Comparison of ENCODE assay signal across 20 cellular contexts in the genomic region with DNA sequence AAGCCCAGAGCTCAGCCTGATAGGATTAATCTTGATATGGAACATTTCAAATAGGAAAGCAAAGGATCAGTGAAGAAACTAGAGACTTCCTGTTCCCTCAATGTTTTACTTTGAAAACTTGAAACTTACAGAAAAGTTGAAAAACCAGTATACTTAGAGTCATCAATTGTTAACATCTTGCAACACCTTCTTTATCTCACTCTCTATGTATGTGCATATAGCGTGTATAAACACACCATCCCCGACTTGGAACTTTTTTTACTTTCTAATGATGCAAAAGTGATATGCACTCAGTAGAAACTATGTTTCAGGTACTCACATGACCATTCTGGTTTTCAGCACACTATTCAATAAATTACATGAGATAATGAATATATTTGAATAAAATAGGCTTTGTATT.
A peak's percentile ranks its signal among the peaks of the same experiment; 100 is the strongest.
DNase-seq lines count a peak whose midpoint lies in the region; ATAC-seq, FAIRE-seq and TF ChIP-seq lines count a peak whose summit lies in the region.
"Had no signal": no experiment of that assay in that cellular context is flagged by ENCODE, and none has a peak within 500 bp of the region (broad histone marks: within the 10 kb centered on the region; RNA-seq: fewer than 3 reads in every experiment).

No MANE protein-coding gene starts in this region.

- no peak overlapping the region for H3K9ac ChIP-seq in KMS-11

- no peak for TF ChIP-seq CTCF in KMS-11 (conservative IDR thresholded peaks at IDR 0.05; ENCODE audit: low read depth, low read length)
- TF ChIP-seq CTCF in bronchial epithelial cell (IDR thresholded peaks at IDR 0.05; ENCODE audit: insufficient read depth, low read length, severe bottlenecking) = no peak
- TF ChIP-seq CTCF in lung (IDR thresholded peaks at IDR 0.05; ENCODE audit: control extremely low read depth, extremely low read depth) = no peak

- no peaks in the 10 kb centered on the region for H3K36me3 ChIP-seq in KMS-11 (ENCODE audit: insufficient read depth)
- H3K36me3 ChIP-seq in bronchial epithelial cell (ENCODE audit: control insufficient read depth, insufficient read depth, low read length) = no peaks in the 10 kb centered on the region
- peaks cover 4 to 5% of the 10 kb centered on the region in 2 donors for H3K36me3 ChIP-seq in lung (ENCODE audit: control insufficient read depth in 2 of 2, insufficient read depth in 2 of 2, low read length in 2 of 2)

- H3K9me3 ChIP-seq in lung (ENCODE audit: control insufficient read depth in 2 of 2, insufficient read depth in 1 of 2, low read length in 1 of 2) = no peaks in the 10 kb centered on the region
- H3K9me3 ChIP-seq: Peyer's patch had no signal

- WGBS in lung, 2 donors = 81 to 83% methylated on average over 2 of the region's 2 CpGs

- H3K27ac ChIP-seq in KMS-11 (0 out of 2 replicates have a peak overlapping the region, but pooled peaks have one; percentile 11), lung (ENCODE audit: low read depth in 1 of 2, low read length in 1 of 2) (no peak overlapping the region)
- H3K27ac ChIP-seq: HL-60, Peyer's patch had no signal

- no peak overlapping the region for H3K4me2 ChIP-seq in KMS-11

- H3K4me3 ChIP-seq in KMS-11 (IDR thresholded peaks at IDR 0.05; ENCODE audit: insufficient read depth, low read depth, low read length) (no peak overlapping the region), bronchial epithelial cell (ENCODE audit: low read depth, low read length) (no peak overlapping the region), lung (no peak overlapping the region)
- H3K4me3 ChIP-seq: K562, Peyer's patch had no signal

- H3K27me3 ChIP-seq in KMS-11 (ENCODE audit: insufficient read depth, low read depth) (no peaks in the 10 kb centered on the region), bronchial epithelial cell (ENCODE audit: control insufficient read depth, insufficient read depth, low read length) (no peaks in the 10 kb centered on the region), lung (ENCODE audit: control insufficient read depth, insufficient read depth) (no peaks in the 10 kb centered on the region)
- H3K27me3 ChIP-seq: Peyer's patch had no signal

- ATAC-seq in HG02642 (IDR thresholded peaks at IDR 0.05; ENCODE audit: poor library complexity, unreplicated experiment) (peak; percentile 7), lung (ENCODE audit: insufficient read depth, low FRiP score) (peak; percentile 41)
- ATAC-seq: HepG2, K562 had no signal

- FAIRE-seq in bronchial epithelial cell (lab: Jason Lieb, UNC) = no peak
- FAIRE-seq: HepG2, K562 had no signal

- no peak overlapping the region for H2AFZ ChIP-seq in KMS-11 (ENCODE audit: low read depth)

- H4K20me1 ChIP-seq in KMS-11 (ENCODE audit: insufficient read depth) = no peaks in the 10 kb centered on the region

- DNase-seq in bronchial epithelial cell (ENCODE audit: low read depth) = peak; percentile 56
- no peak for DNase-seq in lung (ENCODE audit: low spot score)
- no peak for DNase-seq in NCI-H2029 (lab: John Stamatoyannopoulos, UW)
- no peak for DNase-seq in mucosa of gallbladder (ENCODE audit: low spot score)
- DNase-seq in activated T-cell treated with anti-CD3 and anti-CD28 coated beads for 4 hours = no peak
- DNase-seq: COR-L47, DMS79, H7, NCI-H1092, NCI-H1436, NCI-H1930, NCI-H2227 treated with DMSO at 0.1 percent for 48 hours, NCI-H510A treated with DMSO at 0.1 percent for 48 hours, NCI-H748 treated with DMSO at 0.1 percent for 48 hours, Peyer's patch had no signal

- H3K4me1 ChIP-seq in KMS-11 (ENCODE audit: low read depth, poor library complexity, severe bottlenecking) = peaks cover 17% of the 10 kb centered on the region
- no peaks in the 10 kb centered on the region for H3K4me1 ChIP-seq in lung (ENCODE audit: control insufficient read depth in 2 of 2, insufficient read depth in 2 of 2, low read length in 2 of 2)
- H3K4me1 ChIP-seq: Peyer's patch had no signal

- no peaks in the 10 kb centered on the region for H3K79me2 ChIP-seq in KMS-11 (ENCODE audit: insufficient read depth, low read depth)
